Comparison of ENCODE assay signal across 8 cellular contexts in genomic region chr12:84382486-84382885, GRCh38.
A peak's percentile ranks its signal among the peaks of the same experiment; 100 is the strongest.
DNase-seq lines count a peak whose midpoint lies in the region; ATAC-seq and TF ChIP-seq lines count a peak whose summit lies in the region.
"Not testable (repeated sequence)": the region's sequence is repeated elsewhere in the genome, so short reads cannot be mapped to it uniquely, and the experiment has no call there.

No MANE protein-coding gene starts in this region.

- H3K4me1 ChIP-seq in RWPE2 (ENCODE audit: insufficient read depth, poor library complexity, severe bottlenecking) = not testable (repeated sequence)

- not testable (repeated sequence) for H3K36me3 ChIP-seq in RWPE2 (ENCODE audit: low read depth)

- not testable (repeated sequence) for H3K4me3 ChIP-seq in RWPE2 (ENCODE audit: severe bottlenecking); astrocyte of the spinal cord (ENCODE audit: low read depth, low read length); retinal pigment epithelial cell (ENCODE audit: low read length)

- H3K9me3 ChIP-seq in RWPE2 (ENCODE audit: severe bottlenecking) = not testable (repeated sequence)

- TF ChIP-seq CTCF in RWPE2 (IDR thresholded peaks at IDR 0.05; ENCODE audit: poor library complexity, severe bottlenecking); astrocyte of the spinal cord (IDR thresholded peaks at IDR 0.05; ENCODE audit: low read depth, low read length); retinal pigment epithelial cell (conservative IDR thresholded peaks at IDR 0.05; ENCODE audit: low read depth, low read length): not testable (repeated sequence)

- not testable (repeated sequence) for H3K27me3 ChIP-seq in RWPE2 (ENCODE audit: insufficient read depth, poor library complexity, severe bottlenecking)

- peak; percentile 41 for DNase-seq in ACHN
- DNase-seq in GM04503 (ENCODE audit: low read depth) = peak; percentile 23
- DNase-seq in HT1080 (ENCODE audit: low read depth) = peak; percentile 81
- not testable (repeated sequence) for DNase-seq in RWPE2 (ENCODE audit: low spot score)
- peak; percentile 58 for DNase-seq in astrocyte of the spinal cord (ENCODE audit: low read depth, low spot score)
- peak; percentile 66 for DNase-seq in fibroblast of gingiva (ENCODE audit: low read depth)
- peak; percentile 15 for DNase-seq in foreskin melanocyte
- DNase-seq in retinal pigment epithelial cell (ENCODE audit: low read depth) = peak; percentile 66

- peak overlapping the region; percentile 20 for H3K27ac ChIP-seq in RWPE2 (ENCODE audit: poor library complexity, severe bottlenecking)

- ATAC-seq in RWPE2 (ENCODE audit: low read depth) = peak; percentile 55; the same call in 1 of the 3 replicates

- in situ Hi-C loops in ACHN (cut with HindIII; ENCODE audit: low pct_ligation_motif_present, low pct_unique_long_range_greater_than_20kb, low sequenced_read_pairs); astrocyte of the spinal cord (cut with HindIII; ENCODE audit: low sequenced_read_pairs): not testable (repeated sequence)
